ENCODE assay signal across 27 cellular contexts in the genomic region with DNA sequence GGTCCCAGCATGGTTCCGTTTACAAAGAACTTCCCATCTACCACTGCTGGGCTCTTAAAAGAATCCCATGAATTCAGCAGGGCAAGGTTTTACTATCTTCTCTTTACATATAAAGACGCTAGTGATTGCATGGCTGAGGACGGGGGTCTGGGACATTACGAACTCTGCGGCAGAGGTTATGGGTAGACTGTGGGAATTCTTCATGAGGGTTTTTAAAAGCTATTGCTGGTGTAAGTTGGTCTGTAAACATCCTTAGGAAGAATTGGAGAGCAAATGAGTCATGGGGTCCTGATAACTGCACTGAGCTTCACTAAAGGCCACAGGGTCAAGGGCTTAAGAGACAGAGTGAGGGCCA. TPM values are rescaled to one million over a fixed set of nuclear protein-coding genes. Genes with fewer than 3 reads are reported as not detected.
DNase-seq lines count a peak whose midpoint lies in the region; ATAC-seq, FAIRE-seq and TF ChIP-seq lines count a peak whose summit lies in the region.
"Had no signal": no experiment of that assay in that cellular context is flagged by ENCODE, and none has a peak within 500 bp of the region (broad histone marks: within the 10 kb centered on the region; RNA-seq: fewer than 3 reads in every experiment).

No MANE protein-coding gene starts in this region.

- H3K4me3 Mint-ChIP-seq in natural killer cell (no peak overlapping the region), glutamatergic neuron (ENCODE audit: unreplicated experiment) (no peak overlapping the region)
- H3K4me3 Mint-ChIP-seq in natural killer cell treated with Interleukin-12 subunit alpha and Interleukin-12 subunit beta and Interleukin-15 and Interleukin-18, amount 100 ng/mL, for 72 hours, result no peak overlapping the region
- H3K4me3 Mint-ChIP-seq: activated CD4-positive, alpha-beta memory T cell treated with anti-CD3 and anti-CD28 coated beads, Interleukin-2, amount 10 ng/mL, durations not matched to agents 7 days and 5 days; activated naive CD8-positive, alpha-beta T cell treated with anti-CD3 and anti-CD28 coated beads for 36 hours; dendritic cell treated with granulocyte-macrophage colony-stimulating factor and Interleukin-4, amounts not matched to agents 40 ng/mL and 50 ng/mL, for 4 days; endodermal cell had no signal

- H3K36me3 ChIP-seq in OCI-LY7 (ENCODE audit: insufficient read depth, low read length) (no peaks in the 10 kb centered on the region), mesendoderm (ENCODE audit: control insufficient read depth, insufficient read depth, low read length) (no peaks in the 10 kb centered on the region), pancreas (no peaks in the 10 kb centered on the region)
- H3K36me3 ChIP-seq: BE2C, esophagus muscularis mucosa, SJSA1, stomach, tibial nerve had no signal

- no peaks in the 10 kb centered on the region for H3K9me3 Mint-ChIP-seq in natural killer cell
- H3K9me3 Mint-ChIP-seq in natural killer cell treated with Interleukin-12 subunit alpha and Interleukin-12 subunit beta and Interleukin-15 and Interleukin-18, amount 100 ng/mL, for 72 hours, result no peaks in the 10 kb centered on the region
- peaks cover 3% of the 10 kb centered on the region for H3K9me3 Mint-ChIP-seq in glutamatergic neuron (ENCODE audit: unreplicated experiment)
- H3K9me3 Mint-ChIP-seq: activated CD4-positive, alpha-beta memory T cell treated with anti-CD3 and anti-CD28 coated beads, Interleukin-2, amount 10 ng/mL, durations not matched to agents 7 days and 5 days; activated naive CD8-positive, alpha-beta T cell treated with anti-CD3 and anti-CD28 coated beads for 36 hours; dendritic cell treated with granulocyte-macrophage colony-stimulating factor and Interleukin-4, amounts not matched to agents 40 ng/mL and 50 ng/mL, for 4 days; endodermal cell had no signal

- ATAC-seq in natural killer cell (no peak), pancreas (no peak)
- ATAC-seq in natural killer cell treated with Interleukin-12 subunit alpha and Interleukin-12 subunit beta and Interleukin-15 and Interleukin-18, amount 100 ng/mL, for 72 hours, result no peak

- H3K9me3 ChIP-seq in OCI-LY7 (ENCODE audit: low read length), result no peaks in the 10 kb centered on the region
- no peaks in the 10 kb centered on the region for H3K9me3 ChIP-seq in pancreas
- H3K9me3 ChIP-seq: BE2C, esophagus muscularis mucosa, SJSA1, stomach, tibial nerve had no signal

- no peak overlapping the region for H2AFZ ChIP-seq in OCI-LY7 (ENCODE audit: low read length)

- POLR2A ChIA-PET in OCI-LY7 (lab: Charles Lee), result no interaction called here

- intact Hi-C loops in natural killer cell (cut with micrococcal nuclease), result no loop called here
- intact Hi-C loops in OCI-LY7 (cut with micrococcal nuclease; ENCODE audit: unreplicated experiment), result no loop called here
- intact Hi-C loops in pancreas (cut with DNase I), result loop anchor here in 2 of 3 donors (10.0 kb wide), 3 partner anchors 113 to 463 kb away; no protein-coding TSS in a partner anchor

- H3K4me3 ChIP-seq in OCI-LY7 (ENCODE audit: low read depth, low read length, poor library complexity, severe bottlenecking), result no peak overlapping the region
- H3K4me3 ChIP-seq in mesendoderm (ENCODE audit: low read length), result no peak overlapping the region
- H3K4me3 ChIP-seq in pancreas, result no peak overlapping the region
- H3K4me3 ChIP-seq: esophagus muscularis mucosa, SJSA1, stomach, tibial nerve had no signal

- DNase-seq in natural killer cell (no peak), OCI-LY7 (ENCODE audit: low spot score) (no peak), glutamatergic neuron (no peak), frontal cortex (ENCODE audit: low spot score in 2 of 2) (no peak), COR-L47 (lab: John Stamatoyannopoulos, UW) (no peak), mesendoderm (no peak), pancreas (no peak)
- no peak for DNase-seq in natural killer cell treated with Interleukin-12 subunit alpha and Interleukin-12 subunit beta and Interleukin-15 and Interleukin-18, amount 100 ng/mL, for 72 hours (ENCODE audit: low spot score)
- DNase-seq: NCI-H526 treated with DMSO at 0.1 percent for 48 hours had no signal

- H4K5ac ChIP-seq in mesendoderm (ENCODE audit: low read length), result no peak overlapping the region

- H3K27ac ChIP-seq in OCI-LY7 (ENCODE audit: low read depth, low read length, poor library complexity, severe bottlenecking) (no peak overlapping the region), mesendoderm (ENCODE audit: low read depth, low read length) (no peak overlapping the region), pancreas (no peak overlapping the region)
- H3K27ac ChIP-seq: esophagus muscularis mucosa, foreskin keratinocyte, HL-60, SJSA1, stomach, tibial nerve had no signal

- H3K79me1 ChIP-seq in mesendoderm (ENCODE audit: low read length), result no peaks in the 10 kb centered on the region

- H3K56ac ChIP-seq in mesendoderm (ENCODE audit: low read length), result no peak overlapping the region

- no peaks in the 10 kb centered on the region for H4K20me1 ChIP-seq in OCI-LY7 (ENCODE audit: insufficient read depth, low read length)

- H2BK15ac ChIP-seq in mesendoderm (replicated peaks; ENCODE audit: low read depth), result no peak overlapping the region

- BruUV-seq in OCI-LY7 (replicated peaks; lab: Mats Ljungman, UMichigan), result no TSS peak

- no peak overlapping the region for H2AK5ac ChIP-seq in mesendoderm (ENCODE audit: low read length)

- H3K4me2 ChIP-seq in OCI-LY7 (ENCODE audit: low read length) (no peak overlapping the region), mesendoderm (ENCODE audit: low read length) (no peak overlapping the region)

- CTCF ChIA-PET in OCI-LY7 (lab: Charles Lee; ENCODE audit: unreplicated experiment), result no interaction called here

- WGBS in mesendoderm (ENCODE audit: extremely low coverage, insufficient coverage, low lambda C conversion rate), result no CpG with 5 or more reads among the region's 5 CpGs
- WGBS in pancreas, 2 donors, result 71 to 75% methylated on average over 5 of the region's 5 CpGs

- no peaks in the 10 kb centered on the region for H3K9me2 ChIP-seq in OCI-LY7 (ENCODE audit: insufficient read depth, low read length)

- H3K79me2 ChIP-seq in OCI-LY7 (ENCODE audit: insufficient read depth, low read depth, low read length) (no peaks in the 10 kb centered on the region), mesendoderm (ENCODE audit: control insufficient read depth, insufficient read depth, low read length) (no peaks in the 10 kb centered on the region)

- no peak overlapping the region for H2BK5ac ChIP-seq in mesendoderm (ENCODE audit: low read length)

- H3K27ac Mint-ChIP-seq in natural killer cell, result no peak overlapping the region
- no peak overlapping the region for H3K27ac Mint-ChIP-seq in natural killer cell treated with Interleukin-12 subunit alpha and Interleukin-12 subunit beta and Interleukin-15 and Interleukin-18, amount 100 ng/mL, for 72 hours
- H3K27ac Mint-ChIP-seq in glutamatergic neuron (ENCODE audit: unreplicated experiment), result no peak overlapping the region
- H3K27ac Mint-ChIP-seq: activated CD4-positive, alpha-beta memory T cell treated with anti-CD3 and anti-CD28 coated beads, Interleukin-2, amount 10 ng/mL, durations not matched to agents 7 days and 5 days; activated naive CD8-positive, alpha-beta T cell treated with anti-CD3 and anti-CD28 coated beads for 36 hours; dendritic cell treated with granulocyte-macrophage colony-stimulating factor and Interleukin-4, amounts not matched to agents 40 ng/mL and 50 ng/mL, for 4 days had no signal

- H3K4ac ChIP-seq in mesendoderm (ENCODE audit: low read depth, low read length), result no peak overlapping the region

- H3K9ac ChIP-seq in mesendoderm (ENCODE audit: low read length), result no peak overlapping the region

- peak; percentile 17 for TF ChIP-seq CTCF in natural killer cell (IDR thresholded peaks at IDR 0.05)
- peak; percentile 58; the same call in 1 of the 2 replicates for TF ChIP-seq CTCF in OCI-LY7 (conservative IDR thresholded peaks at IDR 0.05; ENCODE audit: low read length)
- peak; percentile 53 for TF ChIP-seq CTCF in glutamatergic neuron (IDR thresholded peaks at IDR 0.05; ENCODE audit: partially characterized antibody, unreplicated experiment)
- no peak for TF ChIP-seq CTCF in pancreas (IDR thresholded peaks at IDR 0.05)

- H3K27me3 ChIP-seq in mesendoderm (ENCODE audit: insufficient read depth, low read length, poor library complexity) (no peaks in the 10 kb centered on the region), pancreas (no peaks in the 10 kb centered on the region)
- H3K27me3 ChIP-seq: BE2C, esophagus muscularis mucosa, SJSA1, tibial nerve had no signal

- no peak overlapping the region for H2BK120ac ChIP-seq in mesendoderm (ENCODE audit: low read depth, low read length)

- H3K27me3 Mint-ChIP-seq in natural killer cell (ENCODE audit: low read depth in 2 of 2) (peaks cover 9 to 12% of the 10 kb centered on the region in 2 donors), glutamatergic neuron (ENCODE audit: unreplicated experiment) (peaks cover 5% of the 10 kb centered on the region)
- H3K27me3 Mint-ChIP-seq in natural killer cell treated with Interleukin-12 subunit alpha and Interleukin-12 subunit beta and Interleukin-15 and Interleukin-18, amount 100 ng/mL, for 72 hours, result peaks cover 7 to 9% of the 10 kb centered on the region in 2 donors

- no peaks in the 10 kb centered on the region for H3K36me3 Mint-ChIP-seq in natural killer cell
- no peaks in the 10 kb centered on the region for H3K36me3 Mint-ChIP-seq in natural killer cell treated with Interleukin-12 subunit alpha and Interleukin-12 subunit beta and Interleukin-15 and Interleukin-18, amount 100 ng/mL, for 72 hours
- peaks cover 7% of the 10 kb centered on the region for H3K36me3 Mint-ChIP-seq in glutamatergic neuron (ENCODE audit: unreplicated experiment)
- H3K36me3 Mint-ChIP-seq: activated naive CD8-positive, alpha-beta T cell treated with anti-CD3 and anti-CD28 coated beads for 36 hours had no signal

- no peak overlapping the region for H3K18ac ChIP-seq in mesendoderm (ENCODE audit: low read length)

- FAIRE-seq in frontal cortex (lab: Jason Lieb, UNC), result no peak
- FAIRE-seq in pancreas (lab: Jason Lieb, UNC), result no peak
- FAIRE-seq: small intestine, TTC549 had no signal

- no peak overlapping the region for H4K8ac ChIP-seq in mesendoderm (ENCODE audit: low read depth, low read length)

- no peaks in the 10 kb centered on the region for H3K4me1 ChIP-seq in OCI-LY7 (ENCODE audit: insufficient read depth, low read length, poor library complexity, severe bottlenecking)
- peaks cover 9% of the 10 kb centered on the region for H3K4me1 ChIP-seq in mesendoderm (ENCODE audit: control insufficient read depth, low read depth, low read length)
- no peaks in the 10 kb centered on the region for H3K4me1 ChIP-seq in pancreas
- H3K4me1 ChIP-seq: BE2C, foreskin keratinocyte had no signal

- no peaks in the 10 kb centered on the region for H3K4me1 Mint-ChIP-seq in natural killer cell
- no peaks in the 10 kb centered on the region for H3K4me1 Mint-ChIP-seq in natural killer cell treated with Interleukin-12 subunit alpha and Interleukin-12 subunit beta and Interleukin-15 and Interleukin-18, amount 100 ng/mL, for 72 hours (ENCODE audit: low read depth in 2 of 2)
- peaks cover 13% of the 10 kb centered on the region for H3K4me1 Mint-ChIP-seq in glutamatergic neuron (ENCODE audit: low read depth, unreplicated experiment)

- no peak overlapping the region for H3K23ac ChIP-seq in mesendoderm (ENCODE audit: low read length)

RNA-seq across cellular contexts. Expression of a gene that starts 53.1 kb away (rescaled TPM):
- total RNA-seq in natural killer cell (not detected), OCI-LY7 (2022) (not detected in 2 replicates), glutamatergic neuron (ENCODE audit: unreplicated experiment) (not detected), frontal cortex (not detected), pancreas (1 to 10 TPM; 1.2 to 2.8 (median 2.3) TPM)
- not detected for total RNA-seq in natural killer cell treated with Interleukin-12 subunit alpha and Interleukin-12 subunit beta and Interleukin-15 and Interleukin-18, amount 100 ng/mL, for 72 hours
- total RNA-seq in OCI-LY7 (2014; rRNA removed; shearing (Covaris generic)), result not detected in 2 replicates
- not detected for polyA plus RNA-seq in mesendoderm (2013, experiment 1 of 2)
- not detected for polyA plus RNA-seq in mesendoderm (2013, experiment 2 of 2)
- 1 to 10 TPM; 4.6 to 7.7 TPM for polyA plus RNA-seq in pancreas
- total RNA-seq: activated CD4-positive, alpha-beta memory T cell treated with anti-CD3 and anti-CD28 coated beads, Interleukin-2, amount 10 ng/mL, durations not matched to agents 7 days and 5 days; activated naive CD8-positive, alpha-beta T cell treated with anti-CD3 and anti-CD28 coated beads for 36 hours; aorta; cardiac septum; Daoy; endodermal cell; esophagus muscularis mucosa; foreskin keratinocyte; LHCN-M2; omental fat pad; SJSA1 had no signal
- polyA plus RNA-seq: aorta, foreskin keratinocyte had no signal

Comparison
In these comparisons a context has a peak if more than half of its experiments do, and no peak if none do; other contexts are left out.
1. CTCF ChIP-seq: peak in natural killer cell (single experiment), OCI-LY7 (single experiment) and glutamatergic neuron (single experiment); none in pancreas (0 of 4).
2. intact Hi-C loops: an anchor here in pancreas (10.0 kb wide); none called in natural killer cell and OCI-LY7.